8 cellular contexts compared by ENCODE assay signal in genomic region chr12:95858451-95859343, GRCh38. TPM values are rescaled to one million over a fixed set of nuclear protein-coding genes. Genes with fewer than 3 reads are reported as not detected.
DNase-seq lines count a peak whose midpoint lies in the region; ATAC-seq and TF ChIP-seq lines count a peak whose summit lies in the region.

Gene SNRPF, plus strand, starts transcription at chr12:95858952. Its CDS starts 122 bp downstream, at chr12:95859074.

- CTCF ChIA-PET in SK-N-SH (lab: Yijun Ruan, JAX): no interaction called here

- peak; percentile 56 for TF ChIP-seq POLR2A in GM10847 (IDR thresholded peaks at IDR 0.05; ENCODE audit: extremely low read depth, insufficient read length)
- TF ChIP-seq POLR2A in testis (IDR thresholded peaks at IDR 0.05): no peak

- 3% methylated on average over 43 of the region's 54 CpGs for WGBS in SK-N-SH (ENCODE audit: low lambda C conversion rate)
- WGBS in testis, 2 donors: 0 to 1% methylated on average over 43 to 54 of the region's 54 CpGs

- H3K27ac ChIP-seq in SK-N-SH (ENCODE audit: low read depth in 2 of 2, low read length in 1 of 2) (peak within 1 kb of the TSS; percentile 70 to 71), testis (peak within 1 kb of the TSS; percentile 41 to 81)

- intact Hi-C loops in testis (cut with DNase I; ENCODE audit: low total_unique reads): no loop called here

- peak within 1 kb of the TSS; percentile 79 to 86 for H3K4me3 ChIP-seq in SK-N-SH (ENCODE audit: low read depth in 2 of 2, low read length in 1 of 2)
- H3K4me3 ChIP-seq in testis: peak within 1 kb of the TSS; percentile 80 to 82

- ATAC-seq in HG02610 (IDR thresholded peaks at IDR 0.05; ENCODE audit: unreplicated experiment): peak; percentile 99

- POLR2A ChIA-PET in SK-N-SH (lab: Yijun Ruan, JAX): no interaction called here

- peak within 1 kb of the TSS; percentile 99 for H2AFZ ChIP-seq in SK-N-SH (ENCODE audit: low read depth)

- no peaks in the 10 kb centered on the region for H3K27me3 ChIP-seq in SK-N-SH (ENCODE audit: insufficient read depth)
- H3K27me3 ChIP-seq in testis: no peaks in the 10 kb centered on the region

- DNase-seq in NCI-H1092 (lab: John Stamatoyannopoulos, UW) (peak; percentile 86), SK-N-SH (peak; percentile 98), glomerular endothelial cell (ENCODE audit: extremely low read depth, low read depth, low spot score) (peak; percentile 71), occipital lobe (lab: John Stamatoyannopoulos, UW) (peak; percentile 91), testis (peak; percentile 98)
- DNase-seq in activated naive CD4-positive, alpha-beta T cell treated with anti-CD3 and anti-CD28 coated beads, Interleukin-2, amount 50 U/mL, for 16 hours: peak; percentile 89

- H3K4me1 ChIP-seq in SK-N-SH (ENCODE audit: control insufficient read depth in 1 of 2, insufficient read depth in 2 of 2, low read depth in 1 of 2, low read length in 1 of 2) (peaks cover 0 to 7% of the 10 kb centered on the region in 2 experiments; a peak in 2 of 4 replicates), testis (peaks cover 5% of the 10 kb centered on the region)

- 0 out of 2 replicates have a peak, but pooled peaks cover 9% of the 10 kb centered on the region for H4K20me1 ChIP-seq in SK-N-SH (ENCODE audit: insufficient read depth)

- no peaks in the 10 kb centered on the region; the same call in 1 of the 2 replicates for H3K9me3 ChIP-seq in SK-N-SH
- H3K9me3 ChIP-seq in testis: no peaks in the 10 kb centered on the region

- H3K36me3 ChIP-seq in SK-N-SH (replicated peaks in 1 of 2; ENCODE audit: control insufficient read depth in 1 of 2, insufficient read depth in 2 of 2, low read length in 1 of 2): peaks cover 19 to 31% of the 10 kb centered on the region in 2 experiments
- H3K36me3 ChIP-seq in testis (ENCODE audit: low read depth, missing control alignments): no peaks in the 10 kb centered on the region

- TF ChIP-seq RAD21 in SK-N-SH (IDR thresholded peaks at IDR 0.05; ENCODE audit: low read length): peak; percentile 22; the same call in 1 of the 2 replicates

- no peaks in the 10 kb centered on the region for H3F3A ChIP-seq in SK-N-SH (replicated peaks; ENCODE audit: insufficient read depth)

- TF ChIP-seq CTCF in SK-N-SH (IDR thresholded peaks at IDR 0.05) (peak; percentile 33), testis (IDR thresholded peaks at IDR 0.05) (no peak)

- H3K9me2 ChIP-seq in SK-N-SH: no peaks in the 10 kb centered on the region

- H3K79me2 ChIP-seq in SK-N-SH (ENCODE audit: insufficient read depth): peaks cover 49% of the 10 kb centered on the region

- H3K9ac ChIP-seq in SK-N-SH: peak within 1 kb of the TSS; percentile 78

- TF ChIP-seq EP300 in SK-N-SH (IDR thresholded peaks at IDR 0.05; ENCODE audit: borderline replicate concordance in 1 of 2, low read depth in 1 of 2, low read length in 1 of 2): no peak

- peak within 1 kb of the TSS; percentile 89 for H3K4me2 ChIP-seq in SK-N-SH

TF ChIP-seq in SK-N-SH, 30 proteins besides CTCF, POLR2A, EP300 and RAD21:
- TF ChIP-seq ELF1 (IDR thresholded peaks at IDR 0.05): peak; percentile 12; the same call in 1 of the 2 replicates
- peak; percentile 80 for TF ChIP-seq MAX (IDR thresholded peaks at IDR 0.05; ENCODE audit: low read depth)
- peak; percentile 84 for TF ChIP-seq SIN3A (IDR thresholded peaks at IDR 0.05; ENCODE audit: borderline replicate concordance, low read depth, low read length)
- peak; percentile 87 for TF ChIP-seq IRF3 (IDR thresholded peaks at IDR 0.05; ENCODE audit: low read depth, low read length)
- TF ChIP-seq USF1 (IDR thresholded peaks at IDR 0.05; ENCODE audit: borderline replicate concordance, low read depth): peak; percentile 54; the same call in 1 of the 2 replicates
- peak; percentile 95 for TF ChIP-seq MXI1 (IDR thresholded peaks at IDR 0.05; ENCODE audit: low read depth, low read length)
- TF ChIP-seq YY1 (IDR thresholded peaks at IDR 0.05; ENCODE audit: low read depth): peak; percentile 96
- peak; percentile 97 for TF ChIP-seq CHD2 (IDR thresholded peaks at IDR 0.05; ENCODE audit: low read length, partially characterized antibody)
- no peak for TF ChIP-seq FOSL2 (IDR thresholded peaks at IDR 0.05; ENCODE audit: borderline replicate concordance, low read depth)
- TF ChIP-seq TAF1 (IDR thresholded peaks at IDR 0.05; ENCODE audit: borderline replicate concordance, low read depth, low read length): peak; percentile 62; the same call in 1 of the 2 replicates
- TF ChIP-seq FOXM1 (IDR thresholded peaks at IDR 0.05; ENCODE audit: low read depth): no peak
- TF ChIP-seq POLR2AphosphoS5 (IDR thresholded peaks at IDR 0.05; ENCODE audit: low read depth, low read length): peak; percentile 83
- TF ChIP-seq NFIC (IDR thresholded peaks at IDR 0.05; ENCODE audit: borderline replicate concordance): no peak
- peak; percentile 27; the same call in 1 of the 2 replicates for TF ChIP-seq RFX5 (IDR thresholded peaks at IDR 0.05; ENCODE audit: low read length)
- no peak; the same call in 1 of the 2 replicates for TF ChIP-seq SMC3 (IDR thresholded peaks at IDR 0.05; ENCODE audit: low read depth, low read length)

RNA-seq across cellular contexts. Expression of gene SNRPF, which starts in this region (rescaled TPM):
- polyA plus RNA-seq in SK-N-SH (2012; rRNA removed): 12.8 and 62.5 TPM in 2 replicates
- polyA plus RNA-seq in SK-N-SH (2012; cell fraction: cytosol; rRNA removed): 55.8 and 91.2 TPM in 2 replicates
- 12.6 and 15.8 TPM in 2 replicates for polyA plus RNA-seq in SK-N-SH (2012; cell fraction: nucleus; rRNA removed)
- 9.4 and 13.4 TPM in 2 replicates for total RNA-seq in glomerular endothelial cell
- 27.5 TPM for total RNA-seq in occipital lobe
- total RNA-seq in testis: 10 to 100 TPM; 10.3 to 11.6 TPM
- polyA plus RNA-seq in testis (ENCODE audit: insufficient read depth, low read depth, low replicate concordance): 30.6 TPM

Comparison
In these comparisons a context has a peak if more than half of its experiments do, and no peak if none do; other contexts are left out.
1. Peak in every context shown above with its lines: DNase-seq, ATAC-seq, H3K4me3 ChIP-seq and H3K27ac ChIP-seq.